10 cellular contexts compared by ENCODE assay signal in genomic region chr15:39788800-39789565, GRCh38. TPM values are rescaled to one million over a fixed set of nuclear protein-coding genes. Genes with fewer than 3 reads are reported as not detected.
DNase-seq lines count a peak whose midpoint lies in the region; ATAC-seq and TF ChIP-seq lines count a peak whose summit lies in the region.
"Had no signal": no experiment of that assay in that cellular context is flagged by ENCODE, and none has a peak within 500 bp of the region (broad histone marks: within the 10 kb centered on the region; RNA-seq: fewer than 3 reads in every experiment).

No MANE protein-coding gene starts in this region.

- H3K27ac ChIP-seq in BLaER1 treated with 17β-estradiol and CSF1 and Interleukin-3, amounts not matched to agents 10 nM and 100 nM: peak overlapping the region in 7 of 11 experiments; percentile 9 to 49 (median 34); a peak in 9 of 22 replicates
- H3K27ac ChIP-seq in HEK293 (ENCODE audit: extremely low read depth, low read depth, low read length): no peak overlapping the region

- no peak overlapping the region; a peak in 2 of 22 replicates for H3K9ac ChIP-seq in BLaER1 treated with 17β-estradiol and CSF1 and Interleukin-3, amounts not matched to agents 10 nM and 100 nM
- H3K9ac ChIP-seq in adipocyte (ENCODE audit: low read length): peak overlapping the region; percentile 7

- no peaks in the 10 kb centered on the region for H3K9me3 ChIP-seq in BLaER1 treated with 17β-estradiol and CSF1 and Interleukin-3, amounts not matched to agents 10 nM and 100 nM (replicated peaks in 1 of 11)
- H3K9me3 ChIP-seq in HEK293 (ENCODE audit: control insufficient read depth, insufficient read depth, low read depth, low read length) (no peaks in the 10 kb centered on the region), adipocyte (ENCODE audit: control insufficient read depth, low read length) (no peaks in the 10 kb centered on the region)
- H3K9me3 ChIP-seq: Peyer's patch had no signal

- intact Hi-C loops in left ventricle myocardium superior (cut with micrococcal nuclease): loop anchor here (10.0 kb wide), 3 partner anchors 86 to 186 kb away; partner anchors contain the start of gene EIF2AK4

- peak overlapping the region in 7 of 11 experiments; percentile 11 to 55 (median 44); a peak in 9 of 22 replicates for H3K4me2 ChIP-seq in BLaER1 treated with 17β-estradiol and CSF1 and Interleukin-3, amounts not matched to agents 10 nM and 100 nM

- H3K36me3 ChIP-seq in BLaER1 treated with 17β-estradiol and CSF1 and Interleukin-3, amounts not matched to agents 10 nM and 100 nM: no peaks in the 10 kb centered on the region
- H3K36me3 ChIP-seq in HEK293 (ENCODE audit: control insufficient read depth in 2 of 2, insufficient read depth in 1 of 2, low read length in 2 of 2) (no peaks in the 10 kb centered on the region), adipocyte (ENCODE audit: control insufficient read depth, insufficient read depth, low read length, severe bottlenecking) (no peaks in the 10 kb centered on the region)
- H3K36me3 ChIP-seq: Peyer's patch had no signal

- DNase-seq in adipocyte (ENCODE audit: low read depth) (peak; percentile 74), iris pigment epithelial cell (ENCODE audit: low read depth) (peak; percentile 73), SW 1271 (lab: John Stamatoyannopoulos, UW) (no peak), left ventricle myocardium superior (no peak), Kasumi-1 (lab: John Stamatoyannopoulos, UW) (no peak)
- DNase-seq: foreskin melanocyte, Peyer's patch had no signal

- H4K20me1 ChIP-seq in BLaER1 treated with 17β-estradiol and CSF1 and Interleukin-3, amounts not matched to agents 10 nM and 100 nM: no peaks in the 10 kb centered on the region

- H3K4me1 ChIP-seq in BLaER1 treated with 17β-estradiol and CSF1 and Interleukin-3, amounts not matched to agents 10 nM and 100 nM: peaks cover 26 to 71% (median 57%) of the 10 kb centered on the region in 10 experiments
- H3K4me1 ChIP-seq in HEK293 (ENCODE audit: control insufficient read depth, insufficient read depth, low read length): peaks cover 9% of the 10 kb centered on the region; the same call in 1 of the 2 replicates
- peaks cover 50% of the 10 kb centered on the region for H3K4me1 ChIP-seq in adipocyte (ENCODE audit: control insufficient read depth, insufficient read depth, low read length)

- POLR2A ChIA-PET in HEK293 (lab: Yijun Ruan, JAX): no interaction called here

- no peak overlapping the region for H3K4me3 ChIP-seq in BLaER1 treated with 17β-estradiol and CSF1 and Interleukin-3, amounts not matched to agents 10 nM and 100 nM
- H3K4me3 ChIP-seq in HEK293 (ENCODE audit: low read depth, low read length) (no peak overlapping the region), adipocyte (ENCODE audit: low read length) (peak overlapping the region; percentile 26)
- H3K4me3 ChIP-seq: Peyer's patch had no signal

- H3K27me3 ChIP-seq in BLaER1 treated with 17β-estradiol and CSF1 and Interleukin-3, amounts not matched to agents 10 nM and 100 nM: no peaks in the 10 kb centered on the region
- H3K27me3 ChIP-seq in adipocyte (replicated peaks; ENCODE audit: control insufficient read depth, insufficient read depth, low read length): no peaks in the 10 kb centered on the region
- H3K27me3 ChIP-seq: Peyer's patch had no signal

- ATAC-seq in left ventricle myocardium superior: no peak
- no peak for ATAC-seq in GM18505 (IDR thresholded peaks at IDR 0.05; ENCODE audit: unreplicated experiment)

- TF ChIP-seq POLR2A in GM18505 (IDR thresholded peaks at IDR 0.05; ENCODE audit: borderline replicate concordance, extremely low read depth, insufficient read depth, insufficient read length): no peak

- TF ChIP-seq CTCF in HEK293 (tag by site-specific recombination; IDR thresholded peaks at IDR 0.05): no peak

- CTCF ChIA-PET in HEK293 (lab: Yijun Ruan, JAX): interaction anchor here (0.6 to 2.0 kb wide), 7 partner anchors 86 to 870 kb away, joined by 3 to 6 read pairs (median 3); partner anchors contain the start of gene EIF2AK4

TF ChIP-seq in HEK293, 187 proteins besides CTCF, POLR2A, EP300 and RAD21:
- no peak for TF ChIP-seq ZSCAN16 (tag by site-specific recombination; IDR thresholded peaks at IDR 0.05)
- peak; percentile 50 for TF ChIP-seq SCRT2 (tag by site-specific recombination; IDR thresholded peaks at IDR 0.05)

RNA-seq across cellular contexts. Expression of gene FSIP1, which starts 6.3 kb away (rescaled TPM):
- 1.0 TPM for total RNA-seq in left ventricle myocardium superior
- total RNA-seq: Peyer's patch had no signal

Comparison
In these comparisons a context has a peak if more than half of its experiments do, and no peak if none do; other contexts are left out.
1. DNase-seq: peak in adipocyte (single experiment) and iris pigment epithelial cell (single experiment); none in SW 1271 (0 of 2), left ventricle myocardium superior (single experiment) and Kasumi-1 (0 of 2).